Comparison of ENCODE assay signal across 8 cellular contexts in genomic region chr22:30196141-30196866, GRCh38. TPM values are rescaled to one million over a fixed set of nuclear protein-coding genes. Genes with fewer than 3 reads are reported as not detected.
DNase-seq lines count a peak whose midpoint lies in the region; FAIRE-seq and TF ChIP-seq lines count a peak whose summit lies in the region.

No MANE protein-coding gene starts in this region.

- DNase-seq in DMS79 (lab: John Stamatoyannopoulos, UW) (peak; percentile 74), KBM-7 (peak; percentile 85), SK-MEL-5 (ENCODE audit: low read depth, low spot score) (peak; percentile 100), astrocyte (ENCODE audit: low read depth) (peak; percentile 100), iPS-NIHi7 (ENCODE audit: extremely low spot score) (peak; percentile 86), activated gamma-delta T cell (lab: John Stamatoyannopoulos, UW) (no peak), globus pallidus (ENCODE audit: low spot score) (no peak)
- DNase-seq in stimulated activated CD4-positive, alpha-beta T cell treated with anti-CD3 and anti-CD28 coated beads, Interleukin-12 subunit alpha, Interleukin-12 subunit beta, amount 100 ng/mL, for 4 hours: peak; percentile 45

- no peaks in the 10 kb centered on the region for H4K20me1 ChIP-seq in astrocyte (ENCODE audit: insufficient read depth, low read length)

- peak overlapping the region; percentile 99 for H3K27ac ChIP-seq in astrocyte (ENCODE audit: low read depth, low read length)

- TF ChIP-seq CTCF in astrocyte (IDR thresholded peaks at IDR 0.05; ENCODE audit: insufficient read depth, low read depth, low read length): no peak

- H3K27me3 Mint-ChIP-seq in astrocyte (ENCODE audit: low read depth, unreplicated experiment): no peaks in the 10 kb centered on the region

- peak overlapping the region; percentile 99 for H3K27ac Mint-ChIP-seq in astrocyte (ENCODE audit: unreplicated experiment)

- H3K4me1 Mint-ChIP-seq in astrocyte (ENCODE audit: low read depth, unreplicated experiment): peaks cover 41% of the 10 kb centered on the region

- peaks cover 3% of the 10 kb centered on the region for H3K9me3 Mint-ChIP-seq in astrocyte (ENCODE audit: unreplicated experiment)

- peak; percentile 93 for FAIRE-seq in astrocyte (lab: Jason Lieb, UNC)

- H3K4me3 ChIP-seq in astrocyte (ENCODE audit: insufficient read depth, low read depth, low read length): peak overlapping the region; percentile 8

- no peaks in the 10 kb centered on the region for H3K79me2 ChIP-seq in astrocyte (ENCODE audit: insufficient read depth, low read length)

- in situ Hi-C loops in KBM-7 (cut with MboI; ENCODE audit: low pct_unique_long_range_greater_than_20kb, low sequenced_read_pairs) (no loop called here), SK-MEL-5 (cut with HindIII; ENCODE audit: low pct_unique_long_range_greater_than_20kb, low sequenced_read_pairs) (no loop called here)

- no peaks in the 10 kb centered on the region for H3K36me3 ChIP-seq in astrocyte (ENCODE audit: insufficient read depth, low read length)

- no peaks in the 10 kb centered on the region for H3K27me3 ChIP-seq in astrocyte (ENCODE audit: insufficient read depth, low read length)

- H3K9me3 ChIP-seq in astrocyte (ENCODE audit: insufficient read depth, low read depth, low read length): no peaks in the 10 kb centered on the region

- no peaks in the 10 kb centered on the region for H3K36me3 Mint-ChIP-seq in astrocyte (ENCODE audit: low read depth, unreplicated experiment)

- H3K4me1 ChIP-seq in astrocyte (ENCODE audit: insufficient read depth, low read length): peaks cover 35% of the 10 kb centered on the region

- peak overlapping the region; percentile 91 for H3K9ac ChIP-seq in astrocyte (ENCODE audit: low read length)

- peak overlapping the region; percentile 63 for H3K4me2 ChIP-seq in astrocyte (ENCODE audit: low read length)

- peak overlapping the region; percentile 50 for H3K4me3 Mint-ChIP-seq in astrocyte (ENCODE audit: unreplicated experiment)

- no peak overlapping the region for H2AFZ ChIP-seq in astrocyte (ENCODE audit: low read depth, low read length)

RNA-seq across cellular contexts. Expression of gene LIF, which starts 50.3 kb away (rescaled TPM):
- 3.2 and 3.4 TPM in 2 replicates for total RNA-seq in SK-MEL-5 (2014; rRNA removed; shearing (Covaris generic))
- 9.0 and 11.8 TPM in 2 replicates for polyA plus RNA-seq in SK-MEL-5 (2015; cell fraction: cytosol; rRNA removed)
- 92.4 and 93.3 TPM in 2 replicates for polyA plus RNA-seq in SK-MEL-5 (2015; cell fraction: nucleus; rRNA removed)
- 63.3 and 100 TPM in 2 replicates for total RNA-seq in astrocyte

Comparison
In these comparisons a context has a peak if more than half of its experiments do, and no peak if none do; other contexts are left out.
1. DNase-seq: peak in DMS79 (single experiment), KBM-7 (single experiment), SK-MEL-5 (single experiment), astrocyte (single experiment), iPS-NIHi7 (single experiment) and stimulated activated CD4-positive, alpha-beta T cell treated with anti-CD3 and anti-CD28 coated beads, Interleukin-12 subunit alpha, Interleukin-12 subunit beta, amount 100 ng/mL, for 4 hours (single experiment); none in activated gamma-delta T cell (single experiment) and globus pallidus (single experiment).
2. RNA of gene LIF, which starts 50.3 kb away (total RNA-seq): 63.3 to 100 TPM in astrocyte; 3.2 to 3.4 TPM in SK-MEL-5; every median in the first group is over 10 times any median in the second.